Comparison of ENCODE assay signal across 22 cellular contexts in the genomic region with DNA sequence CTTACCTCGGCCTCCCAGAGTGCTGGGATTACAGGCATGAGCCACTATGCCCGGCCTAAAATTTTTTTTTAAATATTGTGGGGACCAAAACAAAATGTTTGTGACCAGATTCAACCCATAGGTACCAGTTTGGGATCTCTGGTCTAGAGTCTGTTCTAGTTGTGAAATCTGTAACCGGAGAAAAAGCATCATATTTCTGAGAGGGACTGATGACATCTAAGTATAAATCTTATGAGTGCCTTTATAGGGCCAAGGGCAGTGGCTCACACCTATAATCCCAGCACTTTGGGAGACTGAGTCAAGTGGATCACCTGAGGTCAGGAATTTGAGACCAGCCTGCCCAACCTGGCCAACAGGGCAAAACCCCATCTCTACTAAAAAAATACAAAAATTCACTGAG.
"Had no signal": no experiment of that assay in that cellular context is flagged by ENCODE, and none has a peak within 500 bp of the region (broad histone marks: within the 10 kb centered on the region; RNA-seq: fewer than 3 reads in every experiment).

No MANE protein-coding gene starts in this region.

- ATAC-seq: effector memory CD8-positive, alpha-beta T cell; gastroesophageal sphincter; heart left ventricle; heart right ventricle had no signal

- H3K27me3 ChIP-seq: colonic mucosa, dorsolateral prefrontal cortex, esophagus muscularis mucosa, esophagus squamous epithelium, foreskin keratinocyte, gastroesophageal sphincter, heart left ventricle, heart right ventricle had no signal

- H3K4me3 ChIP-seq: colonic mucosa, coronary artery, dorsolateral prefrontal cortex, esophagus muscularis mucosa, esophagus squamous epithelium, gastroesophageal sphincter, heart left ventricle, heart right ventricle had no signal

- H3K9me3 ChIP-seq: colonic mucosa, esophagus muscularis mucosa, esophagus squamous epithelium, gastroesophageal sphincter, heart left ventricle had no signal

- DNase-seq: cortex of kidney; dermis blood vessel endothelial cell; dorsolateral prefrontal cortex; effector CD4-positive, alpha-beta T cell; effector CD8-positive, alpha-beta T cell; effector memory CD4-positive, alpha-beta T cell; effector memory CD8-positive, alpha-beta T cell; erythroblast; esophagus squamous epithelium; foreskin fibroblast; foreskin melanocyte; glutamatergic neuron; heart left ventricle; heart right ventricle had no signal

- H3K36me3 ChIP-seq: colonic mucosa, esophagus muscularis mucosa, esophagus squamous epithelium, gastroesophageal sphincter, heart left ventricle, heart right ventricle had no signal

- H3K9me3 Mint-ChIP-seq: dendritic cell treated with granulocyte-macrophage colony-stimulating factor and Interleukin-4, amounts not matched to agents 40 ng/mL and 50 ng/mL, for 4 days; effector memory CD8-positive, alpha-beta T cell had no signal

- H3K27ac ChIP-seq: coronary artery, dorsolateral prefrontal cortex, epithelial cell of prostate, esophagus muscularis mucosa, foreskin keratinocyte, gastroesophageal sphincter, heart left ventricle, heart right ventricle had no signal

- H3K4me1 ChIP-seq: colonic mucosa, esophagus muscularis mucosa, foreskin keratinocyte, gastroesophageal sphincter, heart left ventricle, heart right ventricle had no signal

- H3K4me3 Mint-ChIP-seq: dendritic cell treated with granulocyte-macrophage colony-stimulating factor and Interleukin-4, amounts not matched to agents 40 ng/mL and 50 ng/mL, for 4 days; effector memory CD8-positive, alpha-beta T cell; endodermal cell had no signal

- H3K27ac Mint-ChIP-seq: dendritic cell treated with granulocyte-macrophage colony-stimulating factor and Interleukin-4, amounts not matched to agents 40 ng/mL and 50 ng/mL, for 4 days; effector memory CD8-positive, alpha-beta T cell; endodermal cell had no signal
